8 cellular contexts compared by ENCODE assay signal in genomic region chr1:25642710-25643109, GRCh38. TPM values are rescaled to one million over a fixed set of nuclear protein-coding genes. Genes with fewer than 3 reads are reported as not detected.
DNase-seq lines count a peak whose midpoint lies in the region; ATAC-seq, FAIRE-seq and TF ChIP-seq lines count a peak whose summit lies in the region.

No MANE protein-coding gene starts in this region.

- TF ChIP-seq CTCF in brain microvascular endothelial cell (IDR thresholded peaks at IDR 0.05; ENCODE audit: low read depth, low read length, missing control alignments) (no peak), sigmoid colon (IDR thresholded peaks at IDR 0.05) (no peak), kidney (IDR thresholded peaks at IDR 0.05; ENCODE audit: borderline replicate concordance, extremely low read depth, insufficient read depth) (no peak)

- no peak for TF ChIP-seq POLR2A in sigmoid colon (IDR thresholded peaks at IDR 0.05)

- H3K27ac ChIP-seq in brain microvascular endothelial cell (no peak overlapping the region), sigmoid colon (peak overlapping the region in 3 of 4 donors; percentile 10 to 28 (median 23)), kidney (ENCODE audit: low read depth in 2 of 2, low read length in 2 of 2) (peak overlapping the region in 1 of 2 donors; percentile 44)

- no peak overlapping the region for H3K4me3 ChIP-seq in brain microvascular endothelial cell (ENCODE audit: low read depth, low read length)
- H3K4me3 ChIP-seq in sigmoid colon, result no peak overlapping the region
- H3K4me3 ChIP-seq in kidney (ENCODE audit: low read length in 2 of 2), result no peak overlapping the region

- in situ Hi-C loops in brain microvascular endothelial cell (cut with HindIII; ENCODE audit: low pct_ligation_motif_present, low sequenced_read_pairs), result no loop called here

- H3K4me1 ChIP-seq in sigmoid colon, result peaks cover 0 to 24% (median 13%) of the 10 kb centered on the region in 4 donors
- H3K4me1 ChIP-seq in kidney (ENCODE audit: control insufficient read depth in 1 of 2, insufficient read depth in 1 of 2, low read depth in 1 of 2, low read length in 2 of 2), result peaks cover 7 to 8% of the 10 kb centered on the region in 2 donors

- peak; percentile 65 for DNase-seq in T-helper 9 cell
- peak; percentile 41 for DNase-seq in brain microvascular endothelial cell
- DNase-seq in sigmoid colon, result no peak
- DNase-seq in kidney, result no peak
- no peak for DNase-seq in DMS 273 (lab: John Stamatoyannopoulos, UW; ENCODE audit: unreplicated experiment)

- intact Hi-C loops in sigmoid colon (cut with DNase I), result no loop called here
- intact Hi-C loops in kidney (cut with DNase I), result no loop called here

- FAIRE-seq in kidney (lab: Jason Lieb, UNC), result no peak

- H3K36me3 ChIP-seq in brain microvascular endothelial cell (replicated peaks) (no peaks in the 10 kb centered on the region), sigmoid colon (peaks cover 0 to 6% (median 0%) of the 10 kb centered on the region in 4 donors), kidney (ENCODE audit: control insufficient read depth in 1 of 2, insufficient read depth in 2 of 2, low read length in 2 of 2) (peaks cover 0 to 6% of the 10 kb centered on the region in 2 donors)

- TF ChIP-seq EP300 in sigmoid colon (IDR thresholded peaks at IDR 0.05), result no peak

- H3K27me3 ChIP-seq in brain microvascular endothelial cell (replicated peaks), result peaks cover 35% of the 10 kb centered on the region
- H3K27me3 ChIP-seq in sigmoid colon, result no peaks in the 10 kb centered on the region

- no peak overlapping the region for H3K9ac ChIP-seq in kidney (ENCODE audit: low read length in 2 of 2)

- H3K9me3 ChIP-seq in sigmoid colon, result no peaks in the 10 kb centered on the region
- H3K9me3 ChIP-seq in kidney (ENCODE audit: control insufficient read depth in 1 of 2, low read length in 2 of 2), result no peaks in the 10 kb centered on the region

- ATAC-seq in GM21619 (IDR thresholded peaks at IDR 0.05; ENCODE audit: unreplicated experiment) (peak; percentile 66), HG03280 (IDR thresholded peaks at IDR 0.05; ENCODE audit: unreplicated experiment) (no peak), HG02870 (IDR thresholded peaks at IDR 0.05; ENCODE audit: unreplicated experiment) (no peak)

- 45 to 81% methylated on average over 7 of the region's 7 CpGs for WGBS in sigmoid colon, 2 donors

RNA-seq across cellular contexts. Expression of gene MAN1C1, which starts 26.1 kb away (rescaled TPM):
- 10 to 100 TPM; 12.8 to 32.1 (median 22.9) TPM for total RNA-seq in sigmoid colon
- polyA plus RNA-seq in sigmoid colon, result 1 to 10 TPM in 2 of 3 donors, under 1 TPM in 1; 0.69 to 7.4 (median 3.6) TPM
- 31.7 TPM for total RNA-seq in kidney
- 65.5 TPM for polyA plus RNA-seq in kidney (ENCODE audit: insufficient read depth, low read depth, low replicate concordance)

Comparison
In these comparisons a context has a peak if more than half of its experiments do, and no peak if none do; other contexts are left out.
1. DNase-seq: peak in T-helper 9 cell (single experiment) and brain microvascular endothelial cell (single experiment); none in sigmoid colon (single experiment), kidney (single experiment) and DMS 273 (single experiment).